In the genomic region with DNA sequence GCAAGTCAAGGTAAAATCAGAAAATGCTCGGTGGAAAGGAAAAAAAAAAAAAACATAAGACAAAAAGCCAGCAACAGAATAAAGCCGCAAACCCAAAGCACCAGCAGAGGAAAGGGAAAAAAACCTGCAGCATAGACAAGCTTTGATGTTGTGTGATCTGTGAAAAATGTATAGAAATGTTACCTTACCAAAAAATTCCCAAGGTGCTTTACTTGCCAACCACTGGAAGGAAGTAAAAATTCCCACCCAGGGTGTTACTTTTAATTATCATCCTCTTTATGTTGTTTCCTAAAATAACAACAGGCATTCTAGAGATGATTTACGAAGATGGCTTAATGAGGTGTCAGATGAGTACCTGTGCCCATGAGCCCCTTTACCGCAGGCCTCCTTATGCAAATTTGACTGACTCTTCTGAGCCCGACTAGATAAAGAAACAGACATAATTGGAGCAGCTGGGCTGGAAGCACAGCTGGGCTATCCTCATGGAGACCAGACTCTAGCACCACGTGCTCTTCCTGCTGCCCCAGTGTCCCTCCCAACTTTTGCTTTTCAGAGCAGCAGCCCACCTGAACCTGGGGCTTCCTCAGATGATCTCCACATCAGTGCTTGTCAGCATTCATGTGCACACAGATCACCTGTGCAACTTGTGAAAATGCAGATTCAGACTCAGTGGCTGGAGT, we compare ENCODE assay signal across 1 cellular context.
A peak's percentile ranks its signal among the peaks of the same experiment; 100 is the strongest.
TF ChIP-seq lines count a peak whose summit lies in the region.

No MANE protein-coding gene starts in this region.

TF ChIP-seq in GM12878, 131 proteins besides CTCF, POLR2A, EP300 and RAD21 (continued from another document and continues in another):
- TF ChIP-seq REST (IDR thresholded peaks at IDR 0.05; ENCODE audit: low read depth, low read length) (no peak), STAT3 (IDR thresholded peaks at IDR 0.05; ENCODE audit: low read depth, low read length) (no peak), USF1 (IDR thresholded peaks at IDR 0.05; ENCODE audit: borderline replicate concordance, extremely low read length, insufficient read depth, low read depth, low read length) (no peak), NRF1 (conservative IDR thresholded peaks at IDR 0.05; ENCODE audit: low read depth, low read length) (no peak), SPI1 (IDR thresholded peaks at IDR 0.05; ENCODE audit: borderline replicate concordance, insufficient read depth, low read depth, low read length) (no peak), NR2C1 (IDR thresholded peaks at IDR 0.05) (no peak), CHD1 (IDR thresholded peaks at IDR 0.05; ENCODE audit: low read depth, low read length) (no peak), GABPA (IDR thresholded peaks at IDR 0.05; ENCODE audit: low read depth) (no peak), NFYA (IDR thresholded peaks at IDR 0.05; ENCODE audit: borderline replicate concordance, low read depth, low read length) (no peak), TCF7 (IDR thresholded peaks at IDR 0.05; ENCODE audit: borderline replicate concordance) (peak; percentile 44; the same call in 1 of the 2 replicates), PRDM15 (CRISPR knock-in tag; IDR thresholded peaks at IDR 0.05) (no peak), CEBPB (IDR thresholded peaks at IDR 0.05; ENCODE audit: borderline replicate concordance in 1 of 2, low read depth in 2 of 2, low read length in 2 of 2) (no peak), USF2 (IDR thresholded peaks at IDR 0.05; ENCODE audit: borderline replicate concordance, low read depth, low read length) (no peak; the same call in 1 of the 2 replicates), SIX5 (IDR thresholded peaks at IDR 0.05; ENCODE audit: low read depth, low read length, severe bottlenecking) (no peak), MYC (IDR thresholded peaks at IDR 0.05; ENCODE audit: insufficient read depth, insufficient read length, insufficient replicate concordance, low read length, severe bottlenecking) (no peak), ZSCAN29 (IDR thresholded peaks at IDR 0.05) (no peak), RCOR1 (conservative IDR thresholded peaks at IDR 0.05; ENCODE audit: low read depth, low read length) (no peak), PKNOX1 (IDR thresholded peaks at IDR 0.05) (peak; percentile 65), DPF2 (IDR thresholded peaks at IDR 0.05) (peak; percentile 74; the same call in 1 of the 2 replicates), TARDBP (IDR thresholded peaks at IDR 0.05; ENCODE audit: borderline replicate concordance) (no peak), SRF (IDR thresholded peaks at IDR 0.05; ENCODE audit: low read depth in 2 of 2, low read length in 2 of 2) (no peak), SIN3A (IDR thresholded peaks at IDR 0.05; ENCODE audit: low read depth, low read length) (no peak)
- TF ChIP-seq, protein P1, sequence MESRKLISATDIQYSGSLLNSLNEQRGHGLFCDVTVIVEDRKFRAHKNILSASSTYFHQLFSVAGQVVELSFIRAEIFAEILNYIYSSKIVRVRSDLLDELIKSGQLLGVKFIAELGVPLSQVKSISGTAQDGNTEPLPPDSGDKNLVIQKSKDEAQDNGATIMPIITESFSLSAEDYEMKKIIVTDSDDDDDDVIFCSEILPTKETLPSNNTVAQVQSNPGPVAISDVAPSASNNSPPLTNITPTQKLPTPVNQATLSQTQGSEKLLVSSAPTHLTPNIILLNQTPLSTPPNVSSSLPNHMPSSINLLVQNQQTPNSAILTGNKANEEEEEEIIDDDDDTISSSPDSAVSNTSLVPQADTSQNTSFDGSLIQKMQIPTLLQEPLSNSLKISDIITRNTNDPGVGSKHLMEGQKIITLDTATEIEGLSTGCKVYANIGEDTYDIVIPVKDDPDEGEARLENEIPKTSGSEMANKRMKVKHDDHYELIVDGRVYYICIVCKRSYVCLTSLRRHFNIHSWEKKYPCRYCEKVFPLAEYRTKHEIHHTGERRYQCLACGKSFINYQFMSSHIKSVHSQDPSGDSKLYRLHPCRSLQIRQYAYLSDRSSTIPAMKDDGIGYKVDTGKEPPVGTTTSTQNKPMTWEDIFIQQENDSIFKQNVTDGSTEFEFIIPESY (IDR thresholded peaks at IDR 0.05) = no peak
- TF ChIP-seq, protein P2, sequence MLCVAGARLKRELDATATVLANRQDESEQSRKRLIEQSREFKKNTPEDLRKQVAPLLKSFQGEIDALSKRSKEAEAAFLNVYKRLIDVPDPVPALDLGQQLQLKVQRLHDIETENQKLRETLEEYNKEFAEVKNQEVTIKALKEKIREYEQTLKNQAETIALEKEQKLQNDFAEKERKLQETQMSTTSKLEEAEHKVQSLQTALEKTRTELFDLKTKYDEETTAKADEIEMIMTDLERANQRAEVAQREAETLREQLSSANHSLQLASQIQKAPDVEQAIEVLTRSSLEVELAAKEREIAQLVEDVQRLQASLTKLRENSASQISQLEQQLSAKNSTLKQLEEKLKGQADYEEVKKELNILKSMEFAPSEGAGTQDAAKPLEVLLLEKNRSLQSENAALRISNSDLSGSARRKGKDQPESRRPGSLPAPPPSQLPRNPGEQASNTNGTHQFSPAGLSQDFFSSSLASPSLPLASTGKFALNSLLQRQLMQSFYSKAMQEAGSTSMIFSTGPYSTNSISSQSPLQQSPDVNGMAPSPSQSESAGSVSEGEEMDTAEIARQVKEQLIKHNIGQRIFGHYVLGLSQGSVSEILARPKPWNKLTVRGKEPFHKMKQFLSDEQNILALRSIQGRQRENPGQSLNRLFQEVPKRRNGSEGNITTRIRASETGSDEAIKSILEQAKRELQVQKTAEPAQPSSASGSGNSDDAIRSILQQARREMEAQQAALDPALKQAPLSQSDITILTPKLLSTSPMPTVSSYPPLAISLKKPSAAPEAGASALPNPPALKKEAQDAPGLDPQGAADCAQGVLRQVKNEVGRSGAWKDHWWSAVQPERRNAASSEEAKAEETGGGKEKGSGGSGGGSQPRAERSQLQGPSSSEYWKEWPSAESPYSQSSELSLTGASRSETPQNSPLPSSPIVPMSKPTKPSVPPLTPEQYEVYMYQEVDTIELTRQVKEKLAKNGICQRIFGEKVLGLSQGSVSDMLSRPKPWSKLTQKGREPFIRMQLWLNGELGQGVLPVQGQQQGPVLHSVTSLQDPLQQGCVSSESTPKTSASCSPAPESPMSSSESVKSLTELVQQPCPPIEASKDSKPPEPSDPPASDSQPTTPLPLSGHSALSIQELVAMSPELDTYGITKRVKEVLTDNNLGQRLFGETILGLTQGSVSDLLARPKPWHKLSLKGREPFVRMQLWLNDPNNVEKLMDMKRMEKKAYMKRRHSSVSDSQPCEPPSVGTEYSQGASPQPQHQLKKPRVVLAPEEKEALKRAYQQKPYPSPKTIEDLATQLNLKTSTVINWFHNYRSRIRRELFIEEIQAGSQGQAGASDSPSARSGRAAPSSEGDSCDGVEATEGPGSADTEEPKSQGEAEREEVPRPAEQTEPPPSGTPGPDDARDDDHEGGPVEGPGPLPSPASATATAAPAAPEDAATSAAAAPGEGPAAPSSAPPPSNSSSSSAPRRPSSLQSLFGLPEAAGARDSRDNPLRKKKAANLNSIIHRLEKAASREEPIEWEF (IDR thresholded peaks at IDR 0.05; ENCODE audit: insufficient replicate concordance, low read depth, low read length) = no peak
- TF ChIP-seq, protein P3, sequence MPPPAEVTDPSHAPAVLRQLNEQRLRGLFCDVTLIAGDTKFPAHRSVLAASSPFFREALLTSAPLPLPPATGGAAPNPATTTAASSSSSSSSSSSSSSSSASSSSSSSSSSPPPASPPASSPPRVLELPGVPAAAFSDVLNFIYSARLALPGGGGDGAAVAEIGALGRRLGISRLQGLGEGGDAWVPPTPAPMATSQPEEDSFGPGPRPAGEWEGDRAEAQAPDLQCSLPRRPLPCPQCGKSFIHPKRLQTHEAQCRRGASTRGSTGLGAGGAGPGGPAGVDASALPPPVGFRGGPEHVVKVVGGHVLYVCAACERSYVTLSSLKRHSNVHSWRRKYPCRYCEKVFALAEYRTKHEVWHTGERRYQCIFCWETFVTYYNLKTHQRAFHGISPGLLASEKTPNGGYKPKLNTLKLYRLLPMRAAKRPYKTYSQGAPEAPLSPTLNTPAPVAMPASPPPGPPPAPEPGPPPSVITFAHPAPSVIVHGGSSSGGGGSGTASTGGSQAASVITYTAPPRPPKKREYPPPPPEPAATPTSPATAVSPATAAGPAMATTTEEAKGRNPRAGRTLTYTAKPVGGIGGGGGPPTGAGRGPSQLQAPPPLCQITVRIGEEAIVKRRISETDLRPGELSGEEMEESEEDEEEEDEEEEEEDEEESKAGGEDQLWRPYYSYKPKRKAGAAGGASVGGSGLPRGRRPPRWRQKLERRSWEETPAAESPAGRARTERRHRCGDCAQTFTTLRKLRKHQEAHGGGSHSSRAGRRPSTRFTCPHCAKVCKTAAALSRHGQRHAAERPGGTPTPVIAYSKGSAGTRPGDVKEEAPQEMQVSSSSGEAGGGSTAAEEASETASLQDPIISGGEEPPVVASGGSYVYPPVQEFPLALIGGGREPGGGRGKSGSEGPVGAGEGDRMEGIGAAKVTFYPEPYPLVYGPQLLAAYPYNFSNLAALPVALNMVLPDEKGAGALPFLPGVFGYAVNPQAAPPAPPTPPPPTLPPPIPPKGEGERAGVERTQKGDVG (CRISPR knock-in tag; IDR thresholded peaks at IDR 0.05) = no peak
- TF ChIP-seq, protein P4, sequence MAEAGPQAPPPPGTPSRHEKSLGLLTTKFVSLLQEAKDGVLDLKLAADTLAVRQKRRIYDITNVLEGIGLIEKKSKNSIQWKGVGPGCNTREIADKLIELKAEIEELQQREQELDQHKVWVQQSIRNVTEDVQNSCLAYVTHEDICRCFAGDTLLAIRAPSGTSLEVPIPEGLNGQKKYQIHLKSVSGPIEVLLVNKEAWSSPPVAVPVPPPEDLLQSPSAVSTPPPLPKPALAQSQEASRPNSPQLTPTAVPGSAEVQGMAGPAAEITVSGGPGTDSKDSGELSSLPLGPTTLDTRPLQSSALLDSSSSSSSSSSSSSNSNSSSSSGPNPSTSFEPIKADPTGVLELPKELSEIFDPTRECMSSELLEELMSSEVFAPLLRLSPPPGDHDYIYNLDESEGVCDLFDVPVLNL (IDR thresholded peaks at IDR 0.05; ENCODE audit: low read depth, low read length) = no peak
